Comparison of ENCODE assay signal across 9 cellular contexts in the genomic region with DNA sequence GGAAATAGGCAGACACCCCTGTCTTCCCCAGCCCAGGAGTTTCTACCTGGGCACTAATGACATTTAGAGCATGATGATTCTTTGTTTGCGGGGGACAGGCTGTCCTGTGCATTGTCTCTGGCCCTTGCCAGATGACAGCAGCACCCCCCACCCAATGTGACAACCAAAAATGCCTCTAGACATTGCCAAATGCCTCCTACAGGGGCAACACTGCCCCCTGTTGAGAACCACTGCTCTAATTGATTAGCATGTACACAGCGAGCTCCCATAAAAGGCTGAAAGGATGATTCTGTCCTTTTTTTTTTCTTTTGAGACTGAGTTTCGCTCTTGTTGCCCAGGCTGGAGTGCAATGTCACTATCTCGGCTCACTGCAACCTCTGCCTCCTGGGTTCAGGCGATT. TPM values are rescaled to one million over a fixed set of nuclear protein-coding genes. Genes with fewer than 3 reads are reported as not detected.
A peak's percentile ranks its signal among the peaks of the same experiment; 100 is the strongest.
DNase-seq lines count a peak whose midpoint lies in the region; ATAC-seq, FAIRE-seq and TF ChIP-seq lines count a peak whose summit lies in the region.
"Had no signal": no experiment of that assay in that cellular context is flagged by ENCODE, and none has a peak within 500 bp of the region (broad histone marks: within the 10 kb centered on the region; RNA-seq: fewer than 3 reads in every experiment).

No MANE protein-coding gene starts in this region.

- no peaks in the 10 kb centered on the region for H3K4me1 ChIP-seq in BE2C
- peaks cover 16% of the 10 kb centered on the region for H3K4me1 ChIP-seq in GM23338 (ENCODE audit: insufficient read depth)
- H3K4me1 ChIP-seq in liver (ENCODE audit: control insufficient read depth in 4 of 4, insufficient read depth in 4 of 4, low read length in 3 of 4) = no peaks in the 10 kb centered on the region
- peaks cover 0 to 9% (median 3%) of the 10 kb centered on the region in 4 donors for H3K4me1 ChIP-seq in upper lobe of left lung

- FAIRE-seq in GM12892 (lab: Jason Lieb, UNC) = no peak

- WGBS in liver = 92% methylated on average over 5 of the region's 5 CpGs
- WGBS in upper lobe of left lung, 2 donors = 91 to 92% methylated on average over 5 of the region's 5 CpGs

- intact Hi-C loops in activated CD4-positive, alpha-beta T cell treated with anti-CD3 and anti-CD28 coated beads, Interleukin-2, amount 10 ng/mL, durations not matched to agents 24 days and 14 days (cut with micrococcal nuclease) = no loop called here

- H3K9me3 Mint-ChIP-seq in GM23338 = peaks cover 15% of the 10 kb centered on the region
- H3K9me3 Mint-ChIP-seq in activated CD4-positive, alpha-beta T cell treated with anti-CD3 and anti-CD28 coated beads, Interleukin-2, amount 10 ng/mL, durations not matched to agents 24 days and 14 days = no peaks in the 10 kb centered on the region

- H3K4me3 Mint-ChIP-seq in GM23338 = no peak overlapping the region
- H3K4me3 Mint-ChIP-seq in activated CD4-positive, alpha-beta T cell treated with anti-CD3 and anti-CD28 coated beads, Interleukin-2, amount 10 ng/mL, durations not matched to agents 24 days and 14 days = no peak overlapping the region

- peak; percentile 61 for TF ChIP-seq CTCF in BE2C (IDR thresholded peaks at IDR 0.05; ENCODE audit: low read depth, low read length)
- TF ChIP-seq CTCF in GM23338 (conservative IDR thresholded peaks at IDR 0.05; ENCODE audit: low read depth in 2 of 2) = peak; percentile 62 to 77
- no peak for TF ChIP-seq CTCF in liver (IDR thresholded peaks at IDR 0.05; ENCODE audit: low read depth, low read length, missing input control)
- TF ChIP-seq CTCF in upper lobe of left lung (IDR thresholded peaks at IDR 0.05) = no peak

- H3K36me3 ChIP-seq in BE2C (no peaks in the 10 kb centered on the region), GM23338 (ENCODE audit: insufficient read depth) (no peaks in the 10 kb centered on the region), liver (ENCODE audit: control insufficient read depth in 4 of 4, insufficient read depth in 3 of 4, low read depth in 1 of 4, low read length in 3 of 4) (no peaks in the 10 kb centered on the region), upper lobe of left lung (no peaks in the 10 kb centered on the region)

- peaks cover 21% of the 10 kb centered on the region for H3K4me1 Mint-ChIP-seq in GM23338
- peaks cover 6% of the 10 kb centered on the region for H3K4me1 Mint-ChIP-seq in activated CD4-positive, alpha-beta T cell treated with anti-CD3 and anti-CD28 coated beads, Interleukin-2, amount 10 ng/mL, durations not matched to agents 24 days and 14 days

- H3K9me3 ChIP-seq in BE2C = no peaks in the 10 kb centered on the region
- H3K9me3 ChIP-seq in liver (ENCODE audit: control insufficient read depth in 4 of 4, low read length in 3 of 4) = no peaks in the 10 kb centered on the region
- no peaks in the 10 kb centered on the region for H3K9me3 ChIP-seq in upper lobe of left lung

- H3K9ac ChIP-seq in liver (ENCODE audit: low read depth in 1 of 2, low read length in 2 of 2) = no peak overlapping the region

- no peak for TF ChIP-seq EP300 in upper lobe of left lung (IDR thresholded peaks at IDR 0.05)

- H2AFZ ChIP-seq in GM23338 = 0 out of 2 replicates have a peak overlapping the region, but pooled peaks have one; percentile 59

- peaks cover 7% of the 10 kb centered on the region for H3K27me3 Mint-ChIP-seq in GM23338 (ENCODE audit: insufficient read depth, low read depth, poor library complexity)
- peaks cover 6% of the 10 kb centered on the region for H3K27me3 Mint-ChIP-seq in activated CD4-positive, alpha-beta T cell treated with anti-CD3 and anti-CD28 coated beads, Interleukin-2, amount 10 ng/mL, durations not matched to agents 24 days and 14 days

- peaks cover 11% of the 10 kb centered on the region for H3K36me3 Mint-ChIP-seq in GM23338 (ENCODE audit: low read depth)
- H3K36me3 Mint-ChIP-seq in activated CD4-positive, alpha-beta T cell treated with anti-CD3 and anti-CD28 coated beads, Interleukin-2, amount 10 ng/mL, durations not matched to agents 24 days and 14 days (ENCODE audit: low read depth) = no peaks in the 10 kb centered on the region

- no peak overlapping the region for H3K4me2 ChIP-seq in GM23338

- DNase-seq in BE2C = peak; percentile 49
- DNase-seq in GM23338 (ENCODE audit: low spot score) = peak; percentile 71
- DNase-seq in activated CD4-positive, alpha-beta T cell treated with anti-CD3 and anti-CD28 coated beads, Interleukin-2, amount 10 ng/mL, durations not matched to agents 24 days and 14 days = peak; percentile 79
- DNase-seq in upper lobe of left lung = no peak
- no peak for DNase-seq in GM12892 (ENCODE audit: insufficient read length)
- no peak for DNase-seq in kidney tubule cell (ENCODE audit: low spot score)

- no peaks in the 10 kb centered on the region for H3K79me2 ChIP-seq in GM23338 (replicated peaks; ENCODE audit: insufficient read depth)

- ATAC-seq in GM23338 (peak; percentile 65), upper lobe of left lung (ENCODE audit: low FRiP score in 2 of 2) (no peak), HG03469 (IDR thresholded peaks at IDR 0.05; ENCODE audit: unreplicated experiment) (no peak)

- TF ChIP-seq POLR2A in upper lobe of left lung (IDR thresholded peaks at IDR 0.05) = no peak
- TF ChIP-seq POLR2A in GM12892 (IDR thresholded peaks at IDR 0.05; ENCODE audit: low read depth, low read length) = no peak

- H3K4me3 ChIP-seq in BE2C (ENCODE audit: low read depth, low read length) (no peak overlapping the region), GM23338 (no peak overlapping the region), liver (ENCODE audit: low read depth in 1 of 3, low read length in 3 of 3) (no peak overlapping the region), upper lobe of left lung (no peak overlapping the region)
- H3K4me3 ChIP-seq: coronary artery had no signal

- no peaks in the 10 kb centered on the region for H4K20me1 ChIP-seq in GM23338 (replicated peaks; ENCODE audit: insufficient read depth)

- H3K9me2 ChIP-seq in GM23338 (ENCODE audit: insufficient read depth) = no peaks in the 10 kb centered on the region

- H3K27ac ChIP-seq in GM23338 (ENCODE audit: low read depth) = no peak overlapping the region
- no peak overlapping the region for H3K27ac ChIP-seq in liver (ENCODE audit: low read depth in 1 of 2, low read length in 2 of 2)
- no peak overlapping the region for H3K27ac ChIP-seq in upper lobe of left lung
- H3K27ac ChIP-seq: coronary artery had no signal

- peak; percentile 24 to 53 for TF ChIP-seq RAD21 in liver (IDR thresholded peaks at IDR 0.05)

- H3F3A ChIP-seq in GM23338 (replicated peaks; ENCODE audit: low read depth) = no peaks in the 10 kb centered on the region

- no peak overlapping the region for H3K27ac Mint-ChIP-seq in GM23338
- H3K27ac Mint-ChIP-seq in activated CD4-positive, alpha-beta T cell treated with anti-CD3 and anti-CD28 coated beads, Interleukin-2, amount 10 ng/mL, durations not matched to agents 24 days and 14 days = no peak overlapping the region

- H3K27me3 ChIP-seq in BE2C (no peaks in the 10 kb centered on the region), GM23338 (ENCODE audit: insufficient read depth) (no peaks in the 10 kb centered on the region), liver (ENCODE audit: control insufficient read depth in 4 of 4, insufficient read depth in 4 of 4, low read length in 3 of 4) (no peaks in the 10 kb centered on the region), upper lobe of left lung (no peaks in the 10 kb centered on the region)

TF ChIP-seq in GM23338, 12 proteins besides CTCF, POLR2A, EP300 and RAD21 (continues in another document):
- TF ChIP-seq STAT1 (IDR thresholded peaks at IDR 0.05; ENCODE audit: unreplicated experiment) (no peak), NANOG (IDR thresholded peaks at IDR 0.05; ENCODE audit: borderline replicate concordance) (no peak)

TF ChIP-seq in liver, 16 proteins besides CTCF, POLR2A, EP300 and RAD21:
- TF ChIP-seq, protein P1, sequence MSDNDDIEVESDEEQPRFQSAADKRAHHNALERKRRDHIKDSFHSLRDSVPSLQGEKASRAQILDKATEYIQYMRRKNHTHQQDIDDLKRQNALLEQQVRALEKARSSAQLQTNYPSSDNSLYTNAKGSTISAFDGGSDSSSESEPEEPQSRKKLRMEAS (IDR thresholded peaks at IDR 0.05) = no peak
- TF ChIP-seq RXRA (IDR thresholded peaks at IDR 0.05) = no peak
- TF ChIP-seq FOXA1 (IDR thresholded peaks at IDR 0.05) = no peak
- no peak for TF ChIP-seq HNF4A (conservative IDR thresholded peaks at IDR 0.05)
- TF ChIP-seq NR2F2 (IDR thresholded peaks at IDR 0.05) = no peak
- TF ChIP-seq, protein P2, sequence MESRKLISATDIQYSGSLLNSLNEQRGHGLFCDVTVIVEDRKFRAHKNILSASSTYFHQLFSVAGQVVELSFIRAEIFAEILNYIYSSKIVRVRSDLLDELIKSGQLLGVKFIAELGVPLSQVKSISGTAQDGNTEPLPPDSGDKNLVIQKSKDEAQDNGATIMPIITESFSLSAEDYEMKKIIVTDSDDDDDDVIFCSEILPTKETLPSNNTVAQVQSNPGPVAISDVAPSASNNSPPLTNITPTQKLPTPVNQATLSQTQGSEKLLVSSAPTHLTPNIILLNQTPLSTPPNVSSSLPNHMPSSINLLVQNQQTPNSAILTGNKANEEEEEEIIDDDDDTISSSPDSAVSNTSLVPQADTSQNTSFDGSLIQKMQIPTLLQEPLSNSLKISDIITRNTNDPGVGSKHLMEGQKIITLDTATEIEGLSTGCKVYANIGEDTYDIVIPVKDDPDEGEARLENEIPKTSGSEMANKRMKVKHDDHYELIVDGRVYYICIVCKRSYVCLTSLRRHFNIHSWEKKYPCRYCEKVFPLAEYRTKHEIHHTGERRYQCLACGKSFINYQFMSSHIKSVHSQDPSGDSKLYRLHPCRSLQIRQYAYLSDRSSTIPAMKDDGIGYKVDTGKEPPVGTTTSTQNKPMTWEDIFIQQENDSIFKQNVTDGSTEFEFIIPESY (IDR thresholded peaks at IDR 0.05) = no peak
- no peak for TF ChIP-seq GABPA (IDR thresholded peaks at IDR 0.05 in 1 of 2, conservative IDR thresholded peaks at IDR 0.05 in 1 of 2)
- TF ChIP-seq TAF1 (conservative IDR thresholded peaks at IDR 0.05) = no peak
- no peak for TF ChIP-seq HNF4G (IDR thresholded peaks at IDR 0.05)
- TF ChIP-seq EGR1 (IDR thresholded peaks at IDR 0.05; ENCODE audit: low read depth in 2 of 2) = no peak
- no peak for TF ChIP-seq SP1 (IDR thresholded peaks at IDR 0.05)

RNA-seq across cellular contexts. Expression of a gene that starts 50.5 kb away (rescaled TPM):
- 20.7 TPM for polyA plus RNA-seq in BE2C (2012; ENCODE audit: insufficient read depth, insufficient read length, low read depth)
- 0.54 and 1.3 TPM in 2 replicates for total RNA-seq in GM23338 (2014; rRNA removed; shearing (Covaris generic))
- polyA plus RNA-seq in GM23338 (2016; fragmentation: Nextera tagmentation; extraction: Ambion mirVana) (6.7 and 9.4 TPM in 2 replicates), liver (1 to 10 TPM; 1.3 to 7.7 TPM)
- 0.68 TPM in 1 of 2 replicates, not detected in the other for total RNA-seq in activated CD4-positive, alpha-beta T cell treated with anti-CD3 and anti-CD28 coated beads, Interleukin-2, amount 10 ng/mL, durations not matched to agents 24 days and 14 days
- total RNA-seq in liver (not detected), upper lobe of left lung (1 to 10 TPM in 4 of 6 donors, not detected in 2; 1.5 to 5.7 (median 2.5) TPM)
- polyA plus RNA-seq in GM12892 (2012; ENCODE audit: missing spikeins) = 6.1 TPM

Comparison
In these comparisons a context has a peak if more than half of its experiments do, and no peak if none do; other contexts are left out.
1. DNase-seq: peak in BE2C (single experiment), GM23338 (single experiment) and activated CD4-positive, alpha-beta T cell treated with anti-CD3 and anti-CD28 coated beads, Interleukin-2, amount 10 ng/mL, durations not matched to agents 24 days and 14 days (single experiment); none in upper lobe of left lung (0 of 2), GM12892 (single experiment) and kidney tubule cell (single experiment).
2. CTCF ChIP-seq: peak in BE2C (single experiment) and GM23338 (2 of 2); none in liver (single experiment) and upper lobe of left lung (0 of 6).